9 cellular contexts compared by ENCODE assay signal in the genomic region with DNA sequence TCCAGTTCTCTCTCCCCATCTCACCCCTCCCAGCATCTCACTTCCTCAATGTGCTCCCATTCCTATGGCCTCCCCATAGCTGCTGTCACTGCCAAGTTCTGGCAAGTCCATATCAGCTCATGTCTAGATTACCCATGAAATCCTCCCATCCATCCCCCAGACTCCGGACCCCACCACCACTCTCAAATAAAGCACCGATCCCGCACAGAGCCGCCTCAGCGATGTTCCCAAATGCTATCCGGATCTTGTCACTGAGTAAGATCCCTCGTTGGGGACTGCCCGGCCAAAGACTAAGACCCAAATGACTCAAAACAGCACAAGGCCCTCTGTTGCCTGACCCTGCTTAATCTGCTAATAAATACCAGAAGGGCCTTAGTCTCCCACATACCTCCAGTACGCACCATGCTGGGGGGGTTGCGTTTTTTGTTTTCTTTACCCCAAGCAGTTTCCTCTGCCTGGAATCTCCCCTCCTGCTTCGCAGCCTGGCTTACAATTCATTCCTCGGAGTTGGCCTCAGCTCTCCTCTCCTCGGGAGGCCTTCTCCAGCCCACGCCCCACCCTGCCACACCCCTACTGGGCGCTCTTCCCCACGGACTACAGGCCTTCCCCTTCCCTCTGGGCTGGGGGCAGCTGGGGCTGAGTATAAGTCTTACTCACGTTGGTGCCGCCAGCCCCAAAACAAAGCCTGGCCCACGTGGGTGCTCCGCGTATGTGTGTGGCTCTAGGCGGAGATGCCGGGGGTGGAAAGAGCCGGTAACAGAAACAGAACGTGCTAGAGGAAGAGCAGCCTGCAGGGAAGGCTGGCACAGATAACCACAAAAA. TPM values are rescaled to one million over a fixed set of nuclear protein-coding genes. Genes with fewer than 3 reads are reported as not detected.
DNase-seq lines count a peak whose midpoint lies in the region; ATAC-seq, FAIRE-seq and TF ChIP-seq lines count a peak whose summit lies in the region.
"Had no signal": no experiment of that assay in that cellular context is flagged by ENCODE, and none has a peak within 500 bp of the region (broad histone marks: within the 10 kb centered on the region; RNA-seq: fewer than 3 reads in every experiment).

No MANE protein-coding gene starts in this region.

- 0 out of 2 replicates have a peak, but pooled peaks have one; percentile 32 for TF ChIP-seq POLR2A in A549 (IDR thresholded peaks at IDR 0.05; ENCODE audit: low read length)

- no peak for TF ChIP-seq CTCF in A549 (IDR thresholded peaks at IDR 0.05)

- H3K4me3 ChIP-seq in A549 (peak overlapping the region; percentile 86), HUES6 (ENCODE audit: low read depth, low read length) (peak overlapping the region; percentile 89), mucosa of rectum (ENCODE audit: low read length in 2 of 2) (peak overlapping the region; percentile 75 to 79), subcutaneous abdominal adipose tissue (ENCODE audit: low read depth in 1 of 5, low read length in 5 of 5) (peak overlapping the region; percentile 58 to 82 (median 78))

- DNase-seq in A549 (ENCODE audit: low read depth in 1 of 2, low spot score in 1 of 2): peak; percentile 69 to 85
- DNase-seq in activated CD4-positive, alpha-beta T cell treated with anti-CD3 and anti-CD28 coated beads, Interleukin-2, amount 50 U/mL, for 1 hour: peak; percentile 60
- DNase-seq in effector CD4-positive, alpha-beta T cell: peak; percentile 38
- DNase-seq in mesenteric fat pad (ENCODE audit: low spot score): no peak

- peak; percentile 21 to 58; a peak in 2 of 5 replicates for TF ChIP-seq EP300 in A549 (IDR thresholded peaks at IDR 0.05)

- WGBS in A549 (ENCODE audit: missing lambda C conversion rate): 22% methylated on average over 22 of the region's 25 CpGs

- H3K4me1 ChIP-seq in A549 (peaks cover 53% of the 10 kb centered on the region), HUES6 (ENCODE audit: control insufficient read depth, insufficient read depth, low read length) (peaks cover 42% of the 10 kb centered on the region), mucosa of rectum (ENCODE audit: control insufficient read depth in 2 of 2, insufficient read depth in 2 of 2, low read length in 2 of 2) (peaks cover 25 to 31% of the 10 kb centered on the region in 2 donors), subcutaneous abdominal adipose tissue (ENCODE audit: control insufficient read depth in 5 of 5, insufficient read depth in 5 of 5, low read length in 5 of 5) (peaks cover 1 to 46% (median 34%) of the 10 kb centered on the region in 5 donors)

- H3K27ac ChIP-seq in A549 (peak overlapping the region; percentile 96), HUES6 (ENCODE audit: low read depth, low read length) (no peak overlapping the region), mucosa of rectum (ENCODE audit: low read depth in 2 of 2, low read length in 2 of 2) (peak overlapping the region in 1 of 2 donors; percentile 88), subcutaneous abdominal adipose tissue (ENCODE audit: low read depth, low read length) (peak overlapping the region; percentile 61)

- H3K36me3 ChIP-seq in HUES6 (ENCODE audit: control insufficient read depth, insufficient read depth, low read length) (no peaks in the 10 kb centered on the region), mucosa of rectum (ENCODE audit: control insufficient read depth in 2 of 2, insufficient read depth in 2 of 2, low read length in 2 of 2) (no peaks in the 10 kb centered on the region), subcutaneous abdominal adipose tissue (ENCODE audit: control insufficient read depth in 5 of 5, insufficient read depth in 5 of 5, low read length in 5 of 5) (no peaks in the 10 kb centered on the region)

- peak in 1 of 2 experiments; percentile 24; a peak in 1 of 5 replicates for TF ChIP-seq RAD21 in A549 (conservative IDR thresholded peaks at IDR 0.05 in 1 of 2, IDR thresholded peaks at IDR 0.05 in 1 of 2)

- ATAC-seq in A549 (peak; percentile 16 to 49), HG02840 (IDR thresholded peaks at IDR 0.05; ENCODE audit: low FRiP score, unreplicated experiment) (no peak)

- CTCF ChIA-PET in A549 (lab: Yijun Ruan, JAX): interaction anchor here (0.7 to 6.7 kb wide), 9 partner anchors 9 to 189 kb away, joined by 3 to 17 read pairs (median 4); no protein-coding TSS in a partner anchor

- peaks cover 19% of the 10 kb centered on the region; the same call in 1 of the 2 replicates for H3K27me3 ChIP-seq in HUES6 (ENCODE audit: control insufficient read depth, insufficient read depth, low read length)
- peaks cover 11 to 36% of the 10 kb centered on the region in 2 donors for H3K27me3 ChIP-seq in mucosa of rectum (ENCODE audit: control insufficient read depth in 2 of 2, insufficient read depth in 2 of 2, low read length in 2 of 2)
- peaks cover 0 to 16% (median 9%) of the 10 kb centered on the region in 5 donors for H3K27me3 ChIP-seq in subcutaneous abdominal adipose tissue (ENCODE audit: control insufficient read depth in 5 of 5, insufficient read depth in 4 of 5, low read length in 5 of 5)

- no peak for FAIRE-seq in A549 (lab: Jason Lieb, UNC)
- FAIRE-seq: frontal cortex had no signal

- POLR2A ChIA-PET in A549 (lab: Yijun Ruan, JAX): interaction anchor here (0.6 to 2.5 kb wide), 6 partner anchors 9 to 190 kb away, joined by 3 to 9 read pairs (median 4); no protein-coding TSS in a partner anchor

- no peaks in the 10 kb centered on the region for H3K9me3 ChIP-seq in A549
- H3K9me3 ChIP-seq in HUES6 (ENCODE audit: control insufficient read depth, insufficient read depth, low read depth, low read length): no peaks in the 10 kb centered on the region
- H3K9me3 ChIP-seq in mucosa of rectum (ENCODE audit: control insufficient read depth in 2 of 2, low read length in 2 of 2): no peaks in the 10 kb centered on the region
- no peaks in the 10 kb centered on the region for H3K9me3 ChIP-seq in subcutaneous abdominal adipose tissue (ENCODE audit: control insufficient read depth in 5 of 5, low read length in 5 of 5)

- H3K9ac ChIP-seq in HUES6 (ENCODE audit: low read length): peak overlapping the region; percentile 89
- peak overlapping the region in 1 of 2 donors; percentile 15 for H3K9ac ChIP-seq in mucosa of rectum (ENCODE audit: low read depth in 1 of 2, low read length in 2 of 2)
- peak overlapping the region in 1 of 5 donors; percentile 13 for H3K9ac ChIP-seq in subcutaneous abdominal adipose tissue (ENCODE audit: low read length in 5 of 5)

- peak overlapping the region; percentile 93 for H3K4me2 ChIP-seq in A549

TF ChIP-seq in A549, 52 proteins besides CTCF, POLR2A, EP300 and RAD21 (continues in another document):
- no peak for TF ChIP-seq MAZ (IDR thresholded peaks at IDR 0.05; ENCODE audit: borderline replicate concordance, low read depth, low read length)
- 0 out of 2 replicates have a peak, but pooled peaks have one; percentile 1 for TF ChIP-seq TFCP2L1 (CRISPR knock-in tag; IDR thresholded peaks at IDR 0.05)
- TF ChIP-seq, protein P1, sequence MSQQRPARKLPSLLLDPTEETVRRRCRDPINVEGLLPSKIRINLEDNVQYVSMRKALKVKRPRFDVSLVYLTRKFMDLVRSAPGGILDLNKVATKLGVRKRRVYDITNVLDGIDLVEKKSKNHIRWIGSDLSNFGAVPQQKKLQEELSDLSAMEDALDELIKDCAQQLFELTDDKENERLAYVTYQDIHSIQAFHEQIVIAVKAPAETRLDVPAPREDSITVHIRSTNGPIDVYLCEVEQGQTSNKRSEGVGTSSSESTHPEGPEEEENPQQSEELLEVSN (IDR thresholded peaks at IDR 0.05; ENCODE audit: borderline replicate concordance, low read depth): no peak
- TF ChIP-seq SREBF2 (IDR thresholded peaks at IDR 0.05): no peak
- no peak for TF ChIP-seq NFE2L2 (conservative IDR thresholded peaks at IDR 0.05; ENCODE audit: low read length)
- TF ChIP-seq, protein P2, sequence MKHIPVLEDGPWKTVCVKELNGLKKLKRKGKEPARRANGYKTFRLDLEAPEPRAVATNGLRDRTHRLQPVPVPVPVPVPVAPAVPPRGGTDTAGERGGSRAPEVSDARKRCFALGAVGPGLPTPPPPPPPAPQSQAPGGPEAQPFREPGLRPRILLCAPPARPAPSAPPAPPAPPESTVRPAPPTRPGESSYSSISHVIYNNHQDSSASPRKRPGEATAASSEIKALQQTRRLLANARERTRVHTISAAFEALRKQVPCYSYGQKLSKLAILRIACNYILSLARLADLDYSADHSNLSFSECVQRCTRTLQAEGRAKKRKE (CRISPR knock-in tag; IDR thresholded peaks at IDR 0.05; ENCODE audit: low read depth): no peak; the same call in 1 of the 2 replicates
- TF ChIP-seq, protein P3, sequence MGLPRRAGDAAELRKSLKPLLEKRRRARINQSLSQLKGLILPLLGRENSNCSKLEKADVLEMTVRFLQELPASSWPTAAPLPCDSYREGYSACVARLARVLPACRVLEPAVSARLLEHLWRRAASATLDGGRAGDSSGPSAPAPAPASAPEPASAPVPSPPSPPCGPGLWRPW (IDR thresholded peaks at IDR 0.05): no peak
- peak; percentile 18; the same call in 2 of the 3 replicates for TF ChIP-seq SMC3 (IDR thresholded peaks at IDR 0.05)
- peak; percentile 68; the same call in 1 of the 2 replicates for TF ChIP-seq HOXA7 (CRISPR knock-in tag; IDR thresholded peaks at IDR 0.05)
- peak; percentile 52; the same call in 1 of the 2 replicates for TF ChIP-seq FOXS1 (CRISPR knock-in tag; IDR thresholded peaks at IDR 0.05)
- TF ChIP-seq RNF2 (IDR thresholded peaks at IDR 0.05; ENCODE audit: borderline replicate concordance, low read depth): no peak
- TF ChIP-seq, protein P4, sequence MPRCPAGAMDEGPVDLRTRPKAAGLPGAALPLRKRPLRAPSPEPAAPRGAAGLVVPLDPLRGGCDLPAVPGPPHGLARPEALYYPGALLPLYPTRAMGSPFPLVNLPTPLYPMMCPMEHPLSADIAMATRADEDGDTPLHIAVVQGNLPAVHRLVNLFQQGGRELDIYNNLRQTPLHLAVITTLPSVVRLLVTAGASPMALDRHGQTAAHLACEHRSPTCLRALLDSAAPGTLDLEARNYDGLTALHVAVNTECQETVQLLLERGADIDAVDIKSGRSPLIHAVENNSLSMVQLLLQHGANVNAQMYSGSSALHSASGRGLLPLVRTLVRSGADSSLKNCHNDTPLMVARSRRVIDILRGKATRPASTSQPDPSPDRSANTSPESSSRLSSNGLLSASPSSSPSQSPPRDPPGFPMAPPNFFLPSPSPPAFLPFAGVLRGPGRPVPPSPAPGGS (IDR thresholded peaks at IDR 0.05): 0 out of 3 replicates have a peak, but pooled peaks have one; percentile 44
- TF ChIP-seq FOSB (CRISPR knock-in tag; IDR thresholded peaks at IDR 0.05): no peak

RNA-seq across cellular contexts. Expression of a gene that starts 1.8 kb away (rescaled TPM):
- polyA plus RNA-seq in A549 (2011; rRNA removed) (152 and 171 TPM in 2 replicates), A549 (2017; fragmentation: RNase III; extraction: RNeasy Plus Mini Kit Qiagen cat#74134 plus additional on column Dnase treatment) (47.9 to 49.3 TPM (median 48.8 TPM) in 3 replicates)
- polyA plus RNA-seq in A549 (2012; cell fraction: cytosol; rRNA removed): 92.2 and 125 TPM in 2 replicates
- polyA plus RNA-seq in A549 (2012; cell fraction: nucleus; rRNA removed): 137 and 140 TPM in 2 replicates
- 652 and 758 TPM in 2 replicates for polyA minus RNA-seq in A549 (2011; rRNA and poly(A)+ RNA removed)
- total RNA-seq in mesenteric fat pad: 32.4 TPM
